8 cellular contexts compared by ENCODE assay signal in the genomic region with DNA sequence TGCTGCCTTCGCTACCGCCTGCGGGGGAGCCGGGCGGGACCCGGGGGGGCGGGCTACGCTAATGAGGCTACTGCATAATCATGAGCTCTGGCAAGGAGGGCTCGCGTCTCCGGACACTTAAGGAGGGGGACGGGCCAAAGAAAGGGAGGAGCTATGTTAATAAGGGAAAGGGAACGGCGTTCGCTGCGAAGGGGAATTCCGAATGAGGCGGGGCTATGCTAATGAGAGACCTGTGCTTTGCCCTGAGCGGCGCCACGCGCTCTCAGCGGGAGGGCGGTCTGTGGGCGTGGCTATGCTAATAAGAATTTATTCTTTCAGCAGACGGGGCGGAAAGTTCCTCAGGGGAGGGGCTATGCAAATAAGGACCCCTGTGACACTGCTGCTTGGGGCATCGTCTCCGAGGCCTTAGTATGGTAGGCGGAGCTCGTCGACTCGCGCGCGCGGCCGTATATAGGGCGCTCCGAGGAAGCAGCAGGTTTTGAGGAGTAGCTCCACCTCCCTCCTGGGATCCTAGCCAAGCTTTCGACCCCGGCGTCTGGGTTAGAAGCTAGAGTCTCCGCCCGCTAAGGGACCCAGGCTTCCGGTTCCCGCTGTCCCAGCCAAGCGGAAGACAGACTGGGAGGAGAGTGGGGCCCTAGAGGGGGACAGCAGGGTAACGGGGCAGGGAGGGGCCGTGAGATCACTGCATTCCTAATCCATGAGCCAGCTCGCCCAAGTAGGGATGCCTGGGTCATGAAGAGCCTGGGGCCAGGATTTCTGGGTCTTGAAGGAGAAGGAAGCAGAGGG.
A peak's percentile ranks its signal among the peaks of the same experiment; 100 is the strongest.
DNase-seq lines count a peak whose midpoint lies in the region; ATAC-seq and FAIRE-seq lines count a peak whose summit lies in the region.

TSS of gene RRAS (minus strand) at position 31 of the 786 bp plus-strand sequence. CDS start 45 bp downstream, outside the sequence.

- ATAC-seq in HG03442 (IDR thresholded peaks at IDR 0.05; ENCODE audit: unreplicated experiment) = peak; percentile 54

- DNase-seq in Ammon's horn (ENCODE audit: low spot score) = peak; percentile 100
- peak; percentile 92 for DNase-seq in GM19238 (ENCODE audit: insufficient read length, low spot score)
- DNase-seq in NCI-H524 (lab: John Stamatoyannopoulos, UW) = peak; percentile 100
- peak; percentile 100 for DNase-seq in activated CD4-positive, alpha-beta T cell treated with anti-CD3 and anti-CD28 coated beads for 4 hours
- DNase-seq in kidney glomerular epithelial cell (lab: John Stamatoyannopoulos, UW) = peak; percentile 100
- DNase-seq in stimulated activated CD4-positive, alpha-beta T cell treated with anti-CD3 and anti-CD28 coated beads, Interleukin-1b, Interleukin-23, amount 100 ng/mL, for 1 hour (ENCODE audit: low read depth in 2 of 2) = peak; percentile 99

- peak; percentile 94 for FAIRE-seq in colon (lab: Jason Lieb, UNC)

Comparison
In these comparisons a context has a peak if more than half of its experiments do, and no peak if none do; other contexts are left out.
1. Peak in every context shown above with its lines: DNase-seq and ATAC-seq.